ENCODE assay signal across 33 cellular contexts in genomic region chr3:129046732-129047552, GRCh38. TPM values are rescaled to one million over a fixed set of nuclear protein-coding genes. Genes with fewer than 3 reads are reported as not detected.
A peak's percentile ranks its signal among the peaks of the same experiment; 100 is the strongest.
DNase-seq lines count a peak whose midpoint lies in the region; ATAC-seq, FAIRE-seq and TF ChIP-seq lines count a peak whose summit lies in the region.
"Had no signal": no experiment of that assay in that cellular context is flagged by ENCODE, and none has a peak within 500 bp of the region (broad histone marks: within the 10 kb centered on the region; RNA-seq: fewer than 3 reads in every experiment).

No MANE protein-coding gene starts in this region.

- no peaks in the 10 kb centered on the region for H3K79me2 ChIP-seq in H9 (ENCODE audit: insufficient read depth, low read length)

- no peaks in the 10 kb centered on the region for H3K27me3 ChIP-seq in H9 (ENCODE audit: insufficient read depth, low read length)
- H3K27me3 ChIP-seq in spleen (replicated peaks in 1 of 7) = peaks cover 0 to 37% (median 15%) of the 10 kb centered on the region in 7 donors
- peaks cover 4 to 5% of the 10 kb centered on the region in 2 donors for H3K27me3 ChIP-seq in small intestine (ENCODE audit: control insufficient read depth in 2 of 2, insufficient read depth in 2 of 2, low read length in 2 of 2)
- H3K27me3 ChIP-seq: BE2C, pancreas had no signal

- H2BK120ac ChIP-seq in H9 (ENCODE audit: low read depth, low read length, poor library complexity, severe bottlenecking) = no peak overlapping the region

- no peak overlapping the region for H4K91ac ChIP-seq in H9 (ENCODE audit: insufficient read length, low read depth, low read length)

- no peak overlapping the region for H3K56ac ChIP-seq in H9 (ENCODE audit: insufficient read length, low read depth, low read length)

- TF ChIP-seq POLR2A in spleen (IDR thresholded peaks at IDR 0.05) = no peak

- no peaks in the 10 kb centered on the region for H3K9me3 ChIP-seq in H9 (ENCODE audit: control insufficient read depth, low read depth, low read length)
- peaks cover 0 to 23% (median 16%) of the 10 kb centered on the region in 8 donors for H3K9me3 ChIP-seq in spleen
- H3K9me3 ChIP-seq in small intestine (ENCODE audit: control insufficient read depth, low read depth) = no peaks in the 10 kb centered on the region
- H3K9me3 ChIP-seq: BE2C, left lung, pancreas had no signal

- CTCF ChIA-PET in activated naive CD4-positive, alpha-beta T cell treated with anti-CD3 and anti-CD28 coated beads for 36 hours (lab: Charles Lee) = interaction anchor here (1.0 to 1.3 kb wide), 6 partner anchors 10 to 202 kb away, joined by 3 to 5 read pairs (median 4); partner anchors contain the start of gene COPG1

- H3K18ac ChIP-seq in H9 (ENCODE audit: insufficient read length, low read depth, low read length) = peak overlapping the region; percentile 49

- H3K23ac ChIP-seq in H9 (ENCODE audit: insufficient read length, low read depth, low read length) = no peak overlapping the region

- peaks cover 4% of the 10 kb centered on the region for H3K36me3 Mint-ChIP-seq in activated naive CD4-positive, alpha-beta T cell treated with anti-CD3 and anti-CD28 coated beads for 36 hours (ENCODE audit: low read depth)
- peaks cover 0 to 6% (median 0%) of the 10 kb centered on the region in 3 experiments; a peak in 2 of 7 replicates for H3K36me3 Mint-ChIP-seq in H9 (ENCODE audit: insufficient read depth in 1 of 3, low read depth in 3 of 3)

- H2BK15ac ChIP-seq in H9 (ENCODE audit: low read depth, low read length) = no peak overlapping the region

- WGBS in H9 (ENCODE audit: extremely low coverage, insufficient read length, low lambda C conversion rate) = no CpG with 5 or more reads among the region's 46 CpGs
- 84 to 92% (median 87%) methylated on average over 27 to 46 of the region's 46 CpGs for WGBS in spleen, 5 donors
- 53 to 87% (median 65%) methylated on average over 35 to 46 of the region's 46 CpGs for WGBS in small intestine, 3 donors

- no peak for FAIRE-seq in small intestine (lab: Jason Lieb, UNC)
- FAIRE-seq: pancreas, TTC549 had no signal

- no peak overlapping the region; the same call in 1 of the 2 replicates for H3K14ac ChIP-seq in H9 (ENCODE audit: insufficient read depth, low read length)

- H3K27ac ChIP-seq in H9 (ENCODE audit: insufficient read length, low read depth, low read length) (no peak overlapping the region), spleen (peak overlapping the region in 2 of 8 donors; percentile 13 to 18), small intestine (ENCODE audit: low read depth in 1 of 2, low read length in 1 of 2) (no peak overlapping the region)
- H3K27ac ChIP-seq: brain microvascular endothelial cell, coronary artery, esophagus muscularis mucosa, left lung, pancreas had no signal

- no peak overlapping the region for H3K4me3 ChIP-seq in spleen
- H3K4me3 ChIP-seq in small intestine (ENCODE audit: low read depth in 1 of 2, low read length in 2 of 2) = no peak overlapping the region

- no peak overlapping the region for H2BK5ac ChIP-seq in H9 (ENCODE audit: insufficient read length, low read length)

- H4K20me1 ChIP-seq in H9 (ENCODE audit: control insufficient read depth, insufficient read depth, insufficient read length) = no peaks in the 10 kb centered on the region

- H2BK12ac ChIP-seq in H9 (ENCODE audit: insufficient read length, low read depth, low read length) = no peak overlapping the region

- H3K4me1 ChIP-seq in H9 (ENCODE audit: insufficient read depth, low read length) = no peaks in the 10 kb centered on the region; the same call in 1 of the 2 replicates
- H3K4me1 ChIP-seq in spleen = peaks cover 9 to 18% (median 12%) of the 10 kb centered on the region in 6 donors
- H3K4me1 ChIP-seq in small intestine (ENCODE audit: control insufficient read depth in 2 of 2, insufficient read depth in 1 of 2, low read depth in 1 of 2, low read length in 1 of 2) = no peaks in the 10 kb centered on the region
- H3K4me1 ChIP-seq: BE2C had no signal

- H3K4me2 ChIP-seq in H9 (ENCODE audit: insufficient read depth, insufficient read length, low read length) = no peak overlapping the region

- no peak for DNase-seq in activated naive CD4-positive, alpha-beta T cell treated with anti-CD3 and anti-CD28 coated beads for 36 hours
- DNase-seq in activated naive CD4-positive, alpha-beta T cell treated with anti-CD3 and anti-CD28 coated beads, Interleukin-2, amount 50 U/mL, for 16 hours = no peak
- no peak for DNase-seq in H9
- peak; percentile 77 for DNase-seq in spleen
- DNase-seq in small intestine = no peak
- DNase-seq in GM19238 (ENCODE audit: insufficient read length, low spot score) = no peak
- DNase-seq: activated CD4-positive, CD25-positive, alpha-beta regulatory T cell treated with anti-CD3 and anti-CD28 coated beads, Interleukin-2, amount 50 U/mL, for 72 hours; BE2C; brain microvascular endothelial cell; COR-L47; DND-41; effector memory CD8-positive, alpha-beta T cell; foreskin melanocyte; Kasumi-1; left lung; NCI-H1694; NCI-H2171; NCI-H524 treated with DMSO at 0.1 percent for 48 hours; NK-92 treated with Interleukin-12 subunit alpha and Interleukin-12 subunit beta, amount 100 ng/mL, for 24 hours; pancreas; SIG-M5 had no signal

- H3K79me1 ChIP-seq in H9 (ENCODE audit: insufficient read depth, low read depth, low read length, poor library complexity, severe bottlenecking) = no peaks in the 10 kb centered on the region

- TF ChIP-seq CTCF in H9 (conservative IDR thresholded peaks at IDR 0.05) = no peak
- no peak for TF ChIP-seq CTCF in spleen (IDR thresholded peaks at IDR 0.05 in 8 of 11, conservative IDR thresholded peaks at IDR 0.05 in 3 of 11)

- H3T11ph ChIP-seq in H9 (ENCODE audit: low read length) = no peak overlapping the region

- H2BK20ac ChIP-seq in H9 (ENCODE audit: low read depth, low read length, poor library complexity, severe bottlenecking) = no peak overlapping the region

- no peak overlapping the region for H3K4ac ChIP-seq in H9 (ENCODE audit: low read depth, low read length)

- no peak overlapping the region for H4K8ac ChIP-seq in H9 (replicated peaks; ENCODE audit: insufficient read length, low read depth, low read length)

- no peaks in the 10 kb centered on the region for H3K4me1 Mint-ChIP-seq in activated naive CD4-positive, alpha-beta T cell treated with anti-CD3 and anti-CD28 coated beads for 36 hours (ENCODE audit: low read depth)
- H3K4me1 Mint-ChIP-seq in H9 = peaks cover 0 to 7% of the 10 kb centered on the region in 2 experiments; a peak in 1 of 4 replicates

- H3K9ac ChIP-seq in H9 (ENCODE audit: extremely low read depth, insufficient read length, low read length) = no peak overlapping the region

- peaks cover 8% of the 10 kb centered on the region for H3K9me3 Mint-ChIP-seq in activated naive CD4-positive, alpha-beta T cell treated with anti-CD3 and anti-CD28 coated beads for 36 hours
- peaks cover 10 to 19% of the 10 kb centered on the region in 2 experiments; a peak in 4 of 5 replicates for H3K9me3 Mint-ChIP-seq in H9
- H3K9me3 Mint-ChIP-seq: effector memory CD8-positive, alpha-beta T cell had no signal

- ATAC-seq in esophagus mucosa = peak; percentile 16
- ATAC-seq in GM18861 (IDR thresholded peaks at IDR 0.05; ENCODE audit: unreplicated experiment) = no peak

- H3K23me2 ChIP-seq in H9 (ENCODE audit: insufficient read length, low read depth, low read length, poor library complexity, severe bottlenecking) = no peaks in the 10 kb centered on the region

- no peak overlapping the region for H2AK5ac ChIP-seq in H9 (ENCODE audit: insufficient read length, low read length)

- H4K5ac ChIP-seq in H9 (ENCODE audit: insufficient read length, low read depth, low read length) = no peak overlapping the region

- H3K27me3 Mint-ChIP-seq in activated naive CD4-positive, alpha-beta T cell treated with anti-CD3 and anti-CD28 coated beads for 36 hours (ENCODE audit: low read depth) = no peaks in the 10 kb centered on the region
- peaks cover 2% of the 10 kb centered on the region; the same call in 1 of the 2 replicates for H3K27me3 Mint-ChIP-seq in H9 (ENCODE audit: low read depth)

- no peak overlapping the region for H3K27ac Mint-ChIP-seq in activated naive CD4-positive, alpha-beta T cell treated with anti-CD3 and anti-CD28 coated beads for 36 hours
- H3K27ac Mint-ChIP-seq in H9 = no peak overlapping the region
- H3K27ac Mint-ChIP-seq: activated T-helper 1 cell treated with anti-CD3 and anti-CD28 coated beads, Interleukin-12 subunit alpha, Interleukin-12 subunit beta, Interleukin-2, Interleukin-4 antibody, amounts not matched to agents 30 ng/mL and 10 ng/mL and 1 ng/mL, durations not matched to agents 14 hours and 24 hours and 36 hours; effector memory CD8-positive, alpha-beta T cell; nephron had no signal

- intact Hi-C loops in activated naive CD4-positive, alpha-beta T cell treated with anti-CD3 and anti-CD28 coated beads for 36 hours (cut with micrococcal nuclease) = no loop called here
- intact Hi-C loops in spleen (cut with DNase I; ENCODE audit: low total_unique reads) = no loop called here

- H3K36me3 ChIP-seq in spleen = no peaks in the 10 kb centered on the region
- no peaks in the 10 kb centered on the region for H3K36me3 ChIP-seq in small intestine (ENCODE audit: control insufficient read depth in 2 of 2, insufficient read depth in 2 of 2, low read length in 2 of 2)
- H3K36me3 ChIP-seq: BE2C, brain microvascular endothelial cell, esophagus muscularis mucosa, left lung, pancreas had no signal

- no peak overlapping the region for H2AFZ ChIP-seq in H9 (ENCODE audit: low read length)

- H3K4me3 Mint-ChIP-seq in activated naive CD4-positive, alpha-beta T cell treated with anti-CD3 and anti-CD28 coated beads for 36 hours = peak overlapping the region; percentile 11
- H3K4me3 Mint-ChIP-seq in H9 = no peak overlapping the region; a peak in 1 of 5 replicates
- H3K4me3 Mint-ChIP-seq: activated T-helper 1 cell treated with anti-CD3 and anti-CD28 coated beads, Interleukin-12 subunit alpha, Interleukin-12 subunit beta, Interleukin-2, Interleukin-4 antibody, amounts not matched to agents 30 ng/mL and 10 ng/mL and 1 ng/mL, durations not matched to agents 14 hours and 24 hours and 36 hours; nephron had no signal

RNA-seq across cellular contexts. Expression of gene GP9, which starts 13.6 kb away (rescaled TPM):
- total RNA-seq in activated naive CD4-positive, alpha-beta T cell treated with anti-CD3 and anti-CD28 coated beads for 36 hours = not detected
- total RNA-seq in H9 (2021) (not detected in 2 replicates), esophagus mucosa (not detected), spleen (10 to 100 TPM in 1 of 7 donors, 1 to 10 TPM in 6; 4.2 to 14.9 (median 7.9) TPM)
- polyA plus RNA-seq in spleen (1 to 10 TPM; 1.4 to 5.5 (median 2.2) TPM), small intestine (under 1 TPM in 1 of 3 donors, not detected in 2; 0.06 TPM)
- total RNA-seq: A673; activated CD8-positive, alpha-beta memory T cell treated with anti-CD3 and anti-CD28 coated beads for 36 hours; activated T-helper 1 cell treated with anti-CD3 and anti-CD28 coated beads, Interleukin-12 subunit alpha, Interleukin-12 subunit beta, Interleukin-2, Interleukin-4 antibody, amounts not matched to agents 30 ng/mL and 10 ng/mL and 1 ng/mL, durations not matched to agents 14 hours and 24 hours and 36 hours; H4; pancreas; subcutaneous adipose tissue; urinary bladder had no signal
- polyA plus RNA-seq: urinary bladder had no signal

RNA-seq across cellular contexts. Expression of gene EFCC1, which starts 45.8 kb away (rescaled TPM):
- under 1 TPM; 0.10 to 0.20 TPM for total RNA-seq in activated naive CD4-positive, alpha-beta T cell treated with anti-CD3 and anti-CD28 coated beads for 36 hours
- total RNA-seq in H9 (2021) (0.09 TPM in 1 of 2 replicates, not detected in the other), esophagus mucosa (0.20 TPM), spleen (10 to 100 TPM in 2 of 7 donors, 1 to 10 TPM in 5; 3.7 to 11.2 (median 7.6) TPM)
- polyA plus RNA-seq in spleen (1 to 10 TPM; 2.0 to 8.9 (median 8.7) TPM), small intestine (1 to 10 TPM in 2 of 3 donors, not detected in 1; 1.6 to 3.7 TPM)
- total RNA-seq: A673 had no signal

RNA-seq across cellular contexts. Expression of gene CFAP92, which starts 53.1 kb away (rescaled TPM):
- total RNA-seq in activated naive CD4-positive, alpha-beta T cell treated with anti-CD3 and anti-CD28 coated beads for 36 hours = under 1 TPM; 0.32 to 0.48 TPM
- total RNA-seq in H9 (2021) (0.92 and 1.2 TPM in 2 replicates), esophagus mucosa (0.80 TPM), spleen (1 to 10 TPM; 1.1 to 3.1 (median 1.3) TPM)
- polyA plus RNA-seq in spleen (under 1 TPM; 0.29 to 0.63 (median 0.45) TPM), small intestine (under 1 TPM in 1 of 3 donors, not detected in 2; 0.78 TPM)
- total RNA-seq: A673 had no signal
